Comparison of ENCODE assay signal across 11 cellular contexts in the genomic region with DNA sequence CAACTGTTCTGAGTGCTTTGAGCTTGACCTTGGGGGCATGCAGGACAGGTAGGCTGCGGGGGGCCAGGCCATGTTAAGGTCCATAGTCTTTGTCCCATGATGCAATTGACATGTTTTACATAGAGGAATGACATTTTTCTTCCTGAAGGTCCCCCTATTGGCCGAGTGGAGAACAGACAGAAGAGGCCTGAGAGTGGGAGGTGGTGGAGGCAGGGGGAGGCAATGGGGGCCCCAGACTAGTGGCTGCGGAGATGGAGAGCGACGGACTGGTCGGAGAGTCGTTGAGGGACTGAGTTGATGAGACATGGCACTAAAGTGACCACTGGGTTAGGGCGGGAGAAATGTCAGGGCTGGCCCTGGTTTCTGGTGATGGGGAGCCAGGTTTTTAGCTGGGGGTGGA. TPM values are rescaled to one million over a fixed set of nuclear protein-coding genes. Genes with fewer than 3 reads are reported as not detected.
DNase-seq lines count a peak whose midpoint lies in the region; ATAC-seq, FAIRE-seq and TF ChIP-seq lines count a peak whose summit lies in the region.
"Not testable (repeated sequence)": the region's sequence is repeated elsewhere in the genome, so short reads cannot be mapped to it uniquely, and the experiment has no call there.
"Had no signal": no experiment of that assay in that cellular context is flagged by ENCODE, and none has a peak within 500 bp of the region (broad histone marks: within the 10 kb centered on the region; RNA-seq: fewer than 3 reads in every experiment).

No MANE protein-coding gene starts in this region.

- not testable (repeated sequence) for TF ChIP-seq CTCF in A549 (IDR thresholded peaks at IDR 0.05); HCT116 (IDR thresholded peaks at IDR 0.05 in 2 of 3, conservative IDR thresholded peaks at IDR 0.05 in 1 of 3; ENCODE audit: borderline replicate concordance in 1 of 3, insufficient read depth in 1 of 3, low read depth in 2 of 3, low read length in 2 of 3); GM12878 (IDR thresholded peaks at IDR 0.05 in 2 of 3, conservative IDR thresholded peaks at IDR 0.05 in 1 of 3; ENCODE audit: control insufficient read depth in 2 of 3, extremely low read depth in 1 of 3, insufficient read depth in 1 of 3, low read depth in 3 of 3, low read length in 3 of 3); upper lobe of right lung (IDR thresholded peaks at IDR 0.05)

- H3K4me1 ChIP-seq in A549; HCT116 (ENCODE audit: control insufficient read depth in 1 of 2, insufficient read depth in 2 of 2, low read length in 2 of 2); GM12878 (ENCODE audit: control insufficient read depth, insufficient read depth, low read length); right cardiac atrium (ENCODE audit: control insufficient read depth, insufficient read depth, low read length); upper lobe of right lung: not testable (repeated sequence)

- WGBS in A549 (ENCODE audit: missing lambda C conversion rate) = no CpG with 5 or more reads among the region's 8 CpGs
- no CpG with 5 or more reads among the region's 8 CpGs for WGBS in GM12878 (ENCODE audit: insufficient coverage, insufficient replicate concordance, low lambda C conversion rate, missing lambda C conversion rate)
- no CpG with 5 or more reads among the region's 8 CpGs for WGBS in right cardiac atrium

- not testable (repeated sequence) for TF ChIP-seq EP300 in A549 (IDR thresholded peaks at IDR 0.05); GM12878 (IDR thresholded peaks at IDR 0.05; ENCODE audit: borderline replicate concordance in 1 of 2, control insufficient read depth in 1 of 2, low read depth in 2 of 2, low read length in 2 of 2)

- H3K4me3 ChIP-seq in A549; HCT116 (replicated peaks in 1 of 2; ENCODE audit: low read depth in 1 of 2, low read length in 2 of 2); GM12878; right cardiac atrium (ENCODE audit: low read length); upper lobe of right lung: not testable (repeated sequence)

- H3K4me2 ChIP-seq in A549; HCT116 (ENCODE audit: low read length); GM12878 (ENCODE audit: control insufficient read depth, insufficient read depth): not testable (repeated sequence)

- RAD21 ChIA-PET in HCT116 (lab: Charles Lee; ENCODE audit: low non-redundant PET in 1 of 2, low total read pairs in 2 of 2, uncharacterized antibody in 2 of 2, unreplicated experiment in 2 of 2); GM12878 (lab: Charles Lee; ENCODE audit: unreplicated experiment): not testable (repeated sequence)

- CTCF ChIA-PET in A549 (lab: Yijun Ruan, JAX); HCT116 (lab: Charles Lee); GM12878 (lab: Yijun Ruan, JAX): not testable (repeated sequence)

- H3K79me2 ChIP-seq in HCT116 (ENCODE audit: insufficient read depth, low read length); GM12878 (ENCODE audit: control insufficient read depth, insufficient read depth, low read length): not testable (repeated sequence)

- not testable (repeated sequence) for BruUV-seq in HCT116 (replicated peaks; lab: Mats Ljungman, UMichigan); GM12878 (replicated peaks; lab: Mats Ljungman, UMichigan)

- H2AFZ ChIP-seq in HCT116 (ENCODE audit: low read depth, low read length, poor library complexity, severe bottlenecking); GM12878 (ENCODE audit: control insufficient read depth, low read depth, low read length): not testable (repeated sequence)

- not testable (repeated sequence) for FAIRE-seq in A549 (lab: Jason Lieb, UNC); GM12878 (lab: Jason Lieb, UNC)

- not testable (repeated sequence) for TF ChIP-seq POLR2A in A549 (IDR thresholded peaks at IDR 0.05; ENCODE audit: low read length); HCT116 (IDR thresholded peaks at IDR 0.05; ENCODE audit: borderline replicate concordance, extremely low read depth, insufficient read depth, insufficient read length); GM12878 (IDR thresholded peaks at IDR 0.05; ENCODE audit: low read depth, low read length)

- not testable (repeated sequence) for TF ChIP-seq RAD21 in A549 (conservative IDR thresholded peaks at IDR 0.05 in 1 of 2, IDR thresholded peaks at IDR 0.05 in 1 of 2); HCT116 (IDR thresholded peaks at IDR 0.05; ENCODE audit: low read depth); GM12878 (IDR thresholded peaks at IDR 0.05; ENCODE audit: insufficient read depth, low read depth, low read length)

- not testable (repeated sequence) for H3K36me3 ChIP-seq in HCT116 (ENCODE audit: control insufficient read depth in 1 of 2, insufficient read depth in 2 of 2, low read length in 2 of 2); GM12878 (ENCODE audit: control insufficient read depth in 2 of 2, insufficient read depth in 2 of 2, low read length in 1 of 2); upper lobe of right lung

- H3K9me3 ChIP-seq in A549; HCT116 (ENCODE audit: control insufficient read depth in 1 of 2, insufficient read depth in 1 of 2, low read depth in 1 of 2, low read length in 2 of 2); GM12878 (replicated peaks; ENCODE audit: control insufficient read depth, insufficient read depth, low read length); right cardiac atrium (ENCODE audit: control insufficient read depth, low read length); upper lobe of right lung: not testable (repeated sequence)

- H3K9ac ChIP-seq in HCT116 (ENCODE audit: low read length); GM12878 (ENCODE audit: control insufficient read depth, insufficient read depth, low read length): not testable (repeated sequence)

- intact Hi-C loops in HCT116 (cut with micrococcal nuclease); GM12878 (cut with micrococcal nuclease; ENCODE audit: unreplicated experiment); right cardiac atrium (cut with DNase I); upper lobe of right lung (cut with DNase I): not testable (repeated sequence)

- in situ Hi-C loops in GM12878 (cut with MboI) = not testable (repeated sequence)

- not testable (repeated sequence) for H3K27me3 ChIP-seq in HCT116 (ENCODE audit: insufficient read depth, low read length); GM12878 (replicated peaks in 1 of 2; ENCODE audit: control insufficient read depth in 2 of 2, insufficient read depth in 2 of 2, low read length in 1 of 2); right cardiac atrium (ENCODE audit: control insufficient read depth, insufficient read depth); upper lobe of right lung

- ATAC-seq in A549 (peak; percentile 34 to 67; a peak in 5 of 6 replicates), HCT116 (peak; percentile 79), GM12878 (peak; percentile 48; the same call in 2 of the 3 replicates), right cardiac atrium (peak; percentile 26 to 29), upper lobe of right lung (peak; percentile 29)

- SMC1A ChIA-PET in GM12878 (lab: Charles Lee; ENCODE audit: uncharacterized antibody, unreplicated experiment) = not testable (repeated sequence)

- POLR2A ChIA-PET in A549 (lab: Yijun Ruan, JAX); HCT116 (lab: Charles Lee); GM12878 (lab: Charles Lee): not testable (repeated sequence)

- not testable (repeated sequence) for DNase-seq in A549 (ENCODE audit: low read depth in 1 of 2, low spot score in 1 of 2); HCT116 (ENCODE audit: low read depth, low spot score); GM12878 (ENCODE audit: low read depth, low spot score); right cardiac atrium; upper lobe of right lung

- not testable (repeated sequence) for H3K27ac ChIP-seq in A549; HCT116 (ENCODE audit: low read depth, low read length); GM12878 (ENCODE audit: control insufficient read depth, insufficient read depth); right cardiac atrium (ENCODE audit: low read length); upper lobe of right lung

- H3K9me2 ChIP-seq in HCT116 (ENCODE audit: insufficient read depth) = not testable (repeated sequence)

- not testable (repeated sequence) for H4K20me1 ChIP-seq in HCT116 (ENCODE audit: insufficient read depth); GM12878 (ENCODE audit: control insufficient read depth, insufficient read depth)

RNA-seq across cellular contexts. Expression of gene NOMO3, which starts 39.3 kb away (rescaled TPM):
- 80.8 and 89.1 TPM in 2 replicates for polyA plus RNA-seq in A549 (2011; rRNA removed)
- polyA plus RNA-seq in A549 (2012; cell fraction: cytosol; rRNA removed) = 12.4 and 15.1 TPM in 2 replicates
- 33.3 and 56.4 TPM in 2 replicates for polyA plus RNA-seq in A549 (2012; cell fraction: nucleus; rRNA removed)
- polyA plus RNA-seq in A549 (2017; fragmentation: RNase III; extraction: RNeasy Plus Mini Kit Qiagen cat#74134 plus additional on column Dnase treatment) = 27.6 to 31.1 TPM (median 28.1 TPM) in 3 replicates
- polyA minus RNA-seq in A549 (2011; rRNA and poly(A)+ RNA removed) = 81.8 and 183 TPM in 2 replicates
- 41.5 TPM for total RNA-seq in HCT116 (2021; ENCODE audit: unreplicated experiment)
- 31.2 and 54.3 TPM in 2 replicates for polyA plus RNA-seq in HCT116 (2012)
- 149 and 164 TPM in 2 replicates for total RNA-seq in GM12878 (2013; cell fraction: nucleolus; rRNA removed)
- total RNA-seq in GM12878 (2014; rRNA removed) = 17.9 and 22.6 TPM in 2 replicates
- 17.2 and 17.4 TPM in 2 replicates for total RNA-seq in GM12878 (2014; rRNA removed; fragmentation: Illumina TruSeq; extraction: Trizol)
- total RNA-seq in GM12878 (2021) = 29.5 and 42.2 TPM in 2 replicates
- 18.7 TPM for polyA plus RNA-seq in GM12878 (2011; ENCODE audit: low read depth)
- polyA plus RNA-seq in GM12878 (2011; rRNA removed) = 28.9 and 33.4 TPM in 2 replicates
- 14.0 and 15.3 TPM in 2 replicates for polyA plus RNA-seq in GM12878 (2011; cell fraction: cytosol; rRNA removed)
- polyA plus RNA-seq in GM12878 (2011; cell fraction: nucleus; rRNA removed) = 81.5 and 87.7 TPM in 2 replicates
- polyA plus RNA-seq in GM12878 (2012) = 17.7 and 22.5 TPM in 2 replicates
- 41.4 and 64.8 TPM in 2 replicates for polyA plus RNA-seq in GM12878 (2014; fragmentation: Illumina TruSeq; extraction: Trizol)
- polyA plus RNA-seq in GM12878 (2014; fragmentation: Nextera tagmentation; extraction: Ambion mirVana) = 1 to 10 TPM; 2.5 to 3.3 TPM
- 20.0 and 20.7 TPM in 2 replicates for polyA plus RNA-seq in GM12878 (2014; rRNA removed)
- polyA plus RNA-seq in GM12878 (2016; fragmentation: Nextera tagmentation; extraction: Ambion mirVana) = 10 to 100 TPM; 29.6 to 32.9 TPM
- polyA minus RNA-seq in GM12878 (2011; rRNA and poly(A)+ RNA removed) = 42.3 and 69.5 TPM in 2 replicates
- 17.5 and 28.7 TPM in 2 replicates for polyA minus RNA-seq in GM12878 (2011; cell fraction: cytosol; rRNA and poly(A)+ RNA removed)
- 33.9 and 47.0 TPM in 2 replicates for polyA minus RNA-seq in GM12878 (2011; cell fraction: nucleus; rRNA and poly(A)+ RNA removed)
- 100 to 1,000 TPM in 1 of 4 donors, 10 to 100 TPM in 3; 28.9 to 129 (median 48.3) TPM for total RNA-seq in right cardiac atrium
- polyA plus RNA-seq in right cardiac atrium = 21.9 TPM
- total RNA-seq in upper lobe of right lung = 47.3 TPM

RNA-seq across cellular contexts. Expression of gene ABCC6, which starts 48.4 kb away (rescaled TPM):
- 5.0 and 6.1 TPM in 2 replicates for polyA plus RNA-seq in A549 (2011; rRNA removed)
- polyA plus RNA-seq in A549 (2012; cell fraction: cytosol; rRNA removed) = 1.5 and 1.9 TPM in 2 replicates
- 3.0 TPM in 2 replicates for polyA plus RNA-seq in A549 (2012; cell fraction: nucleus; rRNA removed)
- 2.9 to 4.0 TPM (median 3.6 TPM) in 3 replicates for polyA plus RNA-seq in A549 (2017; fragmentation: RNase III; extraction: RNeasy Plus Mini Kit Qiagen cat#74134 plus additional on column Dnase treatment)
- polyA minus RNA-seq in A549 (2011; rRNA and poly(A)+ RNA removed) = 5.5 and 8.1 TPM in 2 replicates
- 2.7 TPM for total RNA-seq in HCT116 (2021; ENCODE audit: unreplicated experiment)
- polyA plus RNA-seq in HCT116 (2012) = 1.8 and 2.8 TPM in 2 replicates
- total RNA-seq in GM12878 (2013; cell fraction: nucleolus; rRNA removed) = not detected in 2 replicates
- not detected in 2 replicates for total RNA-seq in GM12878 (2014; rRNA removed)
- not detected in 2 replicates for total RNA-seq in GM12878 (2014; rRNA removed; fragmentation: Illumina TruSeq; extraction: Trizol)
- total RNA-seq in GM12878 (2021) = 0.05 TPM in 1 of 2 replicates, not detected in the other
- polyA plus RNA-seq in GM12878 (2011; ENCODE audit: low read depth) = 0.05 TPM
- 0.05 TPM in 1 of 2 replicates, not detected in the other for polyA plus RNA-seq in GM12878 (2011; rRNA removed)
- polyA plus RNA-seq in GM12878 (2011; cell fraction: cytosol; rRNA removed) = 0.03 and 0.05 TPM in 2 replicates
- polyA plus RNA-seq in GM12878 (2011; cell fraction: nucleus; rRNA removed) = 0.07 and 0.12 TPM in 2 replicates
- polyA plus RNA-seq in GM12878 (2012) = 0.18 and 0.28 TPM in 2 replicates
- not detected in 2 replicates for polyA plus RNA-seq in GM12878 (2014; fragmentation: Illumina TruSeq; extraction: Trizol)
- under 1 TPM; 0.06 to 0.13 TPM for polyA plus RNA-seq in GM12878 (2014; fragmentation: Nextera tagmentation; extraction: Ambion mirVana)
- 0.06 TPM in 1 of 2 replicates, not detected in the other for polyA plus RNA-seq in GM12878 (2014; rRNA removed)
- under 1 TPM; 0.05 to 0.09 TPM for polyA plus RNA-seq in GM12878 (2016; fragmentation: Nextera tagmentation; extraction: Ambion mirVana)
- not detected in 2 replicates for polyA minus RNA-seq in GM12878 (2011; rRNA and poly(A)+ RNA removed)
- polyA minus RNA-seq in GM12878 (2011; cell fraction: cytosol; rRNA and poly(A)+ RNA removed) = not detected in 2 replicates
- polyA minus RNA-seq in GM12878 (2011; cell fraction: nucleus; rRNA and poly(A)+ RNA removed) = not detected in 2 replicates
- total RNA-seq in right cardiac atrium = 1 to 10 TPM; 2.9 to 5.7 (median 4.5) TPM
- 7.7 TPM for polyA plus RNA-seq in right cardiac atrium
- 42.5 TPM for total RNA-seq in upper lobe of right lung
- total RNA-seq: A172; A673; CD4-positive, alpha-beta memory T cell; CD4-positive, CD25-positive, alpha-beta regulatory T cell; CD8-positive, alpha-beta memory T cell; Daoy had no signal

Comparison
In these comparisons a context has a peak if more than half of its experiments do, and no peak if none do; other contexts are left out.
1. ATAC-seq: peak in every context shown above with its lines; median percentile 79 in HCT116; 50 in A549; 48 in GM12878; 29 in upper lobe of right lung; 28 in right cardiac atrium.